30 cellular contexts compared by ENCODE assay signal in genomic region chr14:85218982-85219381, GRCh38.
"Had no signal": no experiment of that assay in that cellular context is flagged by ENCODE, and none has a peak within 500 bp of the region (broad histone marks: within the 10 kb centered on the region; RNA-seq: fewer than 3 reads in every experiment).

No MANE protein-coding gene starts in this region.

- H3K9ac ChIP-seq: SK-N-SH had no signal

- H2AFZ ChIP-seq: PC-9 had no signal

- H3K27me3 ChIP-seq: MG63, SJSA1 had no signal

- H3K4me3 ChIP-seq: MG63, PC-9, SJSA1 had no signal

- FAIRE-seq: RCC 7860 had no signal

- DNase-seq: Kasumi-1, MG63, MV-4-11, NCI-H1092, NCI-H1105, NCI-H1417 treated with DMSO at 0.1 percent for 48 hours, NCI-H1436 treated with DMSO at 0.1 percent for 48 hours, NCI-H1694 treated with DMSO at 0.1 percent for 48 hours, NCI-H187 treated with DMSO at 0.1 percent for 48 hours, NCI-H2029, NCI-H2081, NCI-H2171 treated with DMSO at 0.1 percent for 48 hours, NCI-H2227 treated with DMSO at 0.1 percent for 48 hours, NCI-H345, NCI-H446, NCI-H510A treated with DMSO at 0.1 percent for 48 hours, NCI-H524 treated with DMSO at 0.1 percent for 48 hours, NCI-H526 treated with DMSO at 0.1 percent for 48 hours, NCI-H748 treated with DMSO at 0.1 percent for 48 hours, NCI-H82, PC-9, Right ventricle myocardium superior, SHP77 treated with DMSO at 0.1 percent for 48 hours, SK-N-SH, SW 1271, T-helper 1 cell had no signal

- H3K4me2 ChIP-seq: PC-9, SK-N-SH had no signal

- H3K9me3 ChIP-seq: MG63, SJSA1 had no signal

- H3K36me3 ChIP-seq: MG63, SJSA1 had no signal

- H3K27ac ChIP-seq: PC-9, RWPE1, SJSA1 had no signal

- ATAC-seq: Panc1 had no signal

- H3K9me2 ChIP-seq: SK-N-SH had no signal
